In the genomic region with DNA sequence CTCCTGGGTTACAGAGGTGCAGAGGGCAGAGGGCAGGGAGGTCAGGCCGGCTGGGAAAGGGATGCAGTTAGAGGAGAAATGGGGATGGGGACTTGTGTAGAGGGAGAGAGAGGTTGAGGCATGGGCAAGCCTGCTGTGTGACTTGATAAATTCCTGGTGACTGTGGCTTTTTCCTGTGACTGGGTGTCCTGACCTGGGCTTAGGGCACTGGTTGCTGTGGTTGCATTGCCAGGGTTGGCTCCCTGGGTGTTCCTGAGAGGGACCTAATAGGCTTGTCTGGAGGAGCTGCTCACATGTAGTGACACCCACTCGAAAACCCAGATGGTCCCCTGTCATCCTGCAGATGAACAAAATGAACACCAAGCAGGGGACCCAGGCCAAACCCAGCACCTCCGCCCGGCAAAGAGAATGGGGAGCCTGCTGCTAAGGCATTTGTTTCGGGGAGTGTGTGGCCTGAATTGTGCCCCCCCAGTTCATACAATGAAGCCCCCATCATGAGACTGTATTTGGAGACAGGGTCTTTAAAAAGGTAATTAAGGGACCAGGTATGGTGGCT, we compare ENCODE assay signal across 18 cellular contexts.
A peak's percentile ranks its signal among the peaks of the same experiment; 100 is the strongest.
DNase-seq lines count a peak whose midpoint lies in the region; ATAC-seq, FAIRE-seq and TF ChIP-seq lines count a peak whose summit lies in the region.
"Had no signal": no experiment of that assay in that cellular context is flagged by ENCODE, and none has a peak within 500 bp of the region (broad histone marks: within the 10 kb centered on the region; RNA-seq: fewer than 3 reads in every experiment).

No MANE protein-coding gene starts in this region.

- H3K27me3 Mint-ChIP-seq in activated naive CD4-positive, alpha-beta T cell treated with anti-CD3 and anti-CD28 coated beads, Interleukin-2, amount 10 ng/mL, durations not matched to agents 7 days and 5 days: peaks cover 16% of the 10 kb centered on the region
- H3K27me3 Mint-ChIP-seq in activated CD8-positive, alpha-beta T cell treated with anti-CD3 and anti-CD28 coated beads for 36 hours: peaks cover 5% of the 10 kb centered on the region
- H3K27me3 Mint-ChIP-seq: B cell had no signal

- no peak overlapping the region for H2BK5ac ChIP-seq in neuronal stem cell (ENCODE audit: low read length)

- peak overlapping the region; percentile 63 for H3K27ac Mint-ChIP-seq in activated naive CD4-positive, alpha-beta T cell treated with anti-CD3 and anti-CD28 coated beads, Interleukin-2, amount 10 ng/mL, durations not matched to agents 7 days and 5 days
- H3K27ac Mint-ChIP-seq in activated CD8-positive, alpha-beta T cell treated with anti-CD3 and anti-CD28 coated beads for 36 hours: no peak overlapping the region
- H3K27ac Mint-ChIP-seq: B cell; CD8-positive, alpha-beta T cell had no signal

- no peaks in the 10 kb centered on the region for H3K9me3 ChIP-seq in neuronal stem cell (replicated peaks in 1 of 2; ENCODE audit: control insufficient read depth in 2 of 2, insufficient read depth in 1 of 2, low read depth in 1 of 2, low read length in 2 of 2)
- H3K9me3 ChIP-seq: BLaER1 treated with 17β-estradiol and CSF1 and Interleukin-3, amounts not matched to agents 10 nM and 100 nM had no signal

- H3K14ac ChIP-seq in neuronal stem cell (ENCODE audit: low read length): no peak overlapping the region

- H3K23ac ChIP-seq in neuronal stem cell (ENCODE audit: low read depth, low read length, poor library complexity): no peak overlapping the region

- peak overlapping the region; percentile 19 for H2AK5ac ChIP-seq in neuronal stem cell (ENCODE audit: low read depth, low read length)

- H3K4me1 ChIP-seq in neuronal stem cell (ENCODE audit: control insufficient read depth in 2 of 2, insufficient read depth in 1 of 2, low read depth in 1 of 2, low read length in 2 of 2): no peaks in the 10 kb centered on the region
- H3K4me1 ChIP-seq: BLaER1 treated with 17β-estradiol and CSF1 and Interleukin-3, amounts not matched to agents 10 nM and 100 nM had no signal

- H3K4me2 ChIP-seq in neuronal stem cell (ENCODE audit: insufficient read depth, low read length, poor library complexity, severe bottlenecking): no peak overlapping the region
- H3K4me2 ChIP-seq: BLaER1 treated with 17β-estradiol and CSF1 and Interleukin-3, amounts not matched to agents 10 nM and 100 nM had no signal

- no peaks in the 10 kb centered on the region for H3K79me1 ChIP-seq in neuronal stem cell (ENCODE audit: low read depth, low read length)

- intact Hi-C loops in activated CD8-positive, alpha-beta T cell treated with anti-CD3 and anti-CD28 coated beads for 36 hours (cut with micrococcal nuclease): no loop called here

- no peaks in the 10 kb centered on the region for H3K4me1 Mint-ChIP-seq in activated naive CD4-positive, alpha-beta T cell treated with anti-CD3 and anti-CD28 coated beads, Interleukin-2, amount 10 ng/mL, durations not matched to agents 7 days and 5 days
- no peaks in the 10 kb centered on the region for H3K4me1 Mint-ChIP-seq in activated CD8-positive, alpha-beta T cell treated with anti-CD3 and anti-CD28 coated beads for 36 hours (ENCODE audit: low read depth)
- H3K4me1 Mint-ChIP-seq: B cell had no signal

- CTCF ChIA-PET in activated naive CD4-positive, alpha-beta T cell treated with anti-CD3 and anti-CD28 coated beads, Interleukin-2, amount 10 ng/mL, durations not matched to agents 7 days and 5 days (lab: Charles Lee): no interaction called here
- CTCF ChIA-PET in activated CD8-positive, alpha-beta T cell treated with anti-CD3 and anti-CD28 coated beads for 36 hours (lab: Charles Lee): no interaction called here

- POLR2A ChIA-PET in activated CD8-positive, alpha-beta T cell treated with anti-CD3 and anti-CD28 coated beads for 36 hours (lab: Charles Lee): no interaction called here

- H2BK120ac ChIP-seq in neuronal stem cell (ENCODE audit: low read depth, low read length): no peak overlapping the region

- no peak overlapping the region for H2AFZ ChIP-seq in neuronal stem cell (ENCODE audit: low read length)

- no peak for ATAC-seq in activated CD8-positive, alpha-beta T cell treated with anti-CD3 and anti-CD28 coated beads for 36 hours
- ATAC-seq: CD8-positive, alpha-beta T cell; GM12878; HepG2 had no signal

- peaks cover 0 to 1% (median 0%) of the 10 kb centered on the region in 3 experiments for H3K27me3 ChIP-seq in neuronal stem cell (ENCODE audit: control insufficient read depth in 3 of 3, insufficient read depth in 3 of 3, low read depth in 1 of 3, low read length in 3 of 3)
- H3K27me3 ChIP-seq: BLaER1 treated with 17β-estradiol and CSF1 and Interleukin-3, amounts not matched to agents 10 nM and 100 nM had no signal

- no peak overlapping the region for H3K4me3 ChIP-seq in neuronal stem cell (ENCODE audit: low read length in 2 of 2)
- H3K4me3 ChIP-seq: BLaER1 treated with 17β-estradiol and CSF1 and Interleukin-3, amounts not matched to agents 10 nM and 100 nM; GM12878 had no signal

- FAIRE-seq in HTR-8/SVneo (lab: Jason Lieb, UNC): peak; percentile 58
- FAIRE-seq: GM12878, HepG2 had no signal

- no peak overlapping the region for H3K27ac ChIP-seq in neuronal stem cell (replicated peaks; ENCODE audit: low read length)
- H3K27ac ChIP-seq: BLaER1 treated with 17β-estradiol and CSF1 and Interleukin-3, amounts not matched to agents 10 nM and 100 nM had no signal

- no CpG with 5 or more reads among the region's 5 CpGs for WGBS in neuronal stem cell (ENCODE audit: extremely low coverage in 2 of 2, insufficient read length in 2 of 2, insufficient replicate concordance in 1 of 2), 2 donors

- H3K9ac ChIP-seq in neuronal stem cell (ENCODE audit: low read depth, low read length, poor library complexity): no peak overlapping the region
- H3K9ac ChIP-seq: BLaER1 treated with 17β-estradiol and CSF1 and Interleukin-3, amounts not matched to agents 10 nM and 100 nM had no signal

- no peak overlapping the region for H4K8ac ChIP-seq in neuronal stem cell (ENCODE audit: low read depth, low read length)

- H2BK15ac ChIP-seq in neuronal stem cell (ENCODE audit: low read length): no peak overlapping the region

- DNase-seq in activated naive CD4-positive, alpha-beta T cell treated with anti-CD3 and anti-CD28 coated beads, Interleukin-2, amount 10 ng/mL, durations not matched to agents 7 days and 5 days: no peak
- DNase-seq in activated naive CD4-positive, alpha-beta T cell (lab: John Stamatoyannopoulos, UW): no peak
- DNase-seq in HTR-8/SVneo (ENCODE audit: insufficient read length, low spot score) (no peak), neuronal stem cell (ENCODE audit: low spot score) (no peak), ureter (ENCODE audit: low spot score) (peak; percentile 32), NCI-H2196 treated with DMSO at 0.1 percent for 48 hours (lab: John Stamatoyannopoulos, UW; ENCODE audit: unreplicated experiment) (no peak)
- DNase-seq in activated CD8-positive, alpha-beta T cell treated with anti-CD3 and anti-CD28 coated beads for 36 hours: no peak
- DNase-seq: 8988T; Calu3; CD8-positive, alpha-beta T cell; DND-41; EL; GOT3; H7 had no signal

- no peak overlapping the region for H2BK12ac ChIP-seq in neuronal stem cell (ENCODE audit: low read length)

- no peak overlapping the region for H3K4ac ChIP-seq in neuronal stem cell (ENCODE audit: low read length)

- no peaks in the 10 kb centered on the region for H3K9me3 Mint-ChIP-seq in activated naive CD4-positive, alpha-beta T cell treated with anti-CD3 and anti-CD28 coated beads, Interleukin-2, amount 10 ng/mL, durations not matched to agents 7 days and 5 days
- no peaks in the 10 kb centered on the region for H3K9me3 Mint-ChIP-seq in activated CD8-positive, alpha-beta T cell treated with anti-CD3 and anti-CD28 coated beads for 36 hours
- H3K9me3 Mint-ChIP-seq: CD8-positive, alpha-beta T cell had no signal

- no peak overlapping the region for H4K91ac ChIP-seq in neuronal stem cell (ENCODE audit: low read depth, low read length, poor library complexity)

- peak overlapping the region; percentile 81 for H3K18ac ChIP-seq in neuronal stem cell (ENCODE audit: low read length)

- no peak for TF ChIP-seq CTCF in activated CD8-positive, alpha-beta T cell treated with anti-CD3 and anti-CD28 coated beads for 36 hours (IDR thresholded peaks at IDR 0.05)

- no peaks in the 10 kb centered on the region for H3K36me3 ChIP-seq in neuronal stem cell (replicated peaks in 1 of 2; ENCODE audit: control insufficient read depth in 2 of 2, insufficient read depth in 2 of 2, low read length in 2 of 2)
- H3K36me3 ChIP-seq: BLaER1 treated with 17β-estradiol and CSF1 and Interleukin-3, amounts not matched to agents 10 nM and 100 nM had no signal

- no peaks in the 10 kb centered on the region for H3K36me3 Mint-ChIP-seq in activated naive CD4-positive, alpha-beta T cell treated with anti-CD3 and anti-CD28 coated beads, Interleukin-2, amount 10 ng/mL, durations not matched to agents 7 days and 5 days
- H3K36me3 Mint-ChIP-seq in activated CD8-positive, alpha-beta T cell treated with anti-CD3 and anti-CD28 coated beads for 36 hours (ENCODE audit: low read depth): no peaks in the 10 kb centered on the region
- H3K36me3 Mint-ChIP-seq: CD8-positive, alpha-beta T cell had no signal

- no peak overlapping the region for H3K4me3 Mint-ChIP-seq in activated naive CD4-positive, alpha-beta T cell treated with anti-CD3 and anti-CD28 coated beads, Interleukin-2, amount 10 ng/mL, durations not matched to agents 7 days and 5 days
- H3K4me3 Mint-ChIP-seq in activated CD8-positive, alpha-beta T cell treated with anti-CD3 and anti-CD28 coated beads for 36 hours: no peak overlapping the region
- H3K4me3 Mint-ChIP-seq: B cell; CD8-positive, alpha-beta T cell had no signal
